In the genomic region with DNA sequence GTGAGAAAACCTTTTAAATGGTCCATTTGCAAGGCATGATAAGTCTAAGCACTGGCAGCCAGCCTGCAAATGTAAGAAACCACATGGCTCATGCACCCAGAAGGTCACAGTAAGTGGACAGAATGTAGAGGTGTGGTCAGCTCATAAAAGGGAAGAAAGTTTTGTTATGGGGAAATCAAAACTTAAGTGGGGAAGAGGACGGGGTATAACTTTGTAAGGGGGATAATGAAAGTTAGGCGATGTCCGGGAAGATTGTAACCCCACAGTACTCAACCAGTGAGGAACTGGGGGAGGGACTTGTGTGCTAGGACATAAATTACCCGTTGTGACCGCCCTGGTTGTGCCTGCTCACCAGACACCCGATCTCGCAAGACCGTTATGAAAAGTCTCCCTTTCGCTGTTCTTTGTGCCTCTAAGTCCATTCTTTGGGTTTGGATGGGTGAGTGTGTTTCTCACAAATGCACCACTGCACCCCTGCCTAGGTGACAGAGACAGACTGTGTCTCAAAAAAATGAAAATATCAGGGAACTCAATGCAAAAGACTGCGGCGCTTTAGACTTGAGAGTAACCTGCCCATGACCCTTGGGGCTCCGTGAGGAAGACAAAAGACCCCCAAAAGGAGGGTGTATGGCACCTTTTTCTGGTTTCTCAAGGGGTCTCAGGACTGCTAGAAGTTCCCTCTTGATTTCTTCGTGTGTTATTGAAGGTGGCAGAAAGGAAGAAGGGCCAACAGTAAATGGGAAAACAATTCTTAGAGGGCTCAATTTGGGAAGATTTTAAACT, we compare ENCODE assay signal across 11 cellular contexts. TPM values are rescaled to one million over a fixed set of nuclear protein-coding genes. Genes with fewer than 3 reads are reported as not detected.
DNase-seq lines count a peak whose midpoint lies in the region; ATAC-seq, FAIRE-seq and TF ChIP-seq lines count a peak whose summit lies in the region.
"Had no signal": no experiment of that assay in that cellular context is flagged by ENCODE, and none has a peak within 500 bp of the region (broad histone marks: within the 10 kb centered on the region; RNA-seq: fewer than 3 reads in every experiment).

No MANE protein-coding gene starts in this region.

- TF ChIP-seq POLR2A in tibial nerve (IDR thresholded peaks at IDR 0.05): no peak

- no peak overlapping the region for H3K4me3 ChIP-seq in naive thymus-derived CD4-positive, alpha-beta T cell (ENCODE audit: low read length)
- H3K4me3 ChIP-seq in tibial nerve: peak overlapping the region in 2 of 4 donors; percentile 0 to 33

- H3K27ac ChIP-seq in naive thymus-derived CD4-positive, alpha-beta T cell (ENCODE audit: low read depth, low read length): no peak overlapping the region
- H3K27ac ChIP-seq in tibial nerve: peak overlapping the region; percentile 59 to 96 (median 82)

- H3K27me3 ChIP-seq in naive thymus-derived CD4-positive, alpha-beta T cell (ENCODE audit: control insufficient read depth in 2 of 2, insufficient read depth in 2 of 2, low read length in 2 of 2): peaks cover 0 to 5% of the 10 kb centered on the region in 2 donors
- H3K27me3 ChIP-seq in tibial nerve: no peaks in the 10 kb centered on the region

- no peaks in the 10 kb centered on the region for H3K36me3 Mint-ChIP-seq in dendritic cell treated with granulocyte-macrophage colony-stimulating factor and Interleukin-4, amounts not matched to agents 40 ng/mL and 50 ng/mL, for 4 days (ENCODE audit: low read depth)
- H3K36me3 Mint-ChIP-seq in naive thymus-derived CD4-positive, alpha-beta T cell: peaks cover 0 to 9% (median 5%) of the 10 kb centered on the region in 5 donors
- H3K36me3 Mint-ChIP-seq: activated CD8-positive, alpha-beta memory T cell treated with anti-CD3 and anti-CD28 coated beads, Interleukin-2, amount 10 ng/mL, durations not matched to agents 7 days and 5 days had no signal

- H3K27ac Mint-ChIP-seq in dendritic cell treated with granulocyte-macrophage colony-stimulating factor and Interleukin-4, amounts not matched to agents 40 ng/mL and 50 ng/mL, for 4 days: peak overlapping the region; percentile 82
- no peak overlapping the region for H3K27ac Mint-ChIP-seq in naive thymus-derived CD4-positive, alpha-beta T cell
- H3K27ac Mint-ChIP-seq: activated CD8-positive, alpha-beta memory T cell treated with anti-CD3 and anti-CD28 coated beads, Interleukin-2, amount 10 ng/mL, durations not matched to agents 7 days and 5 days had no signal

- WGBS in tibial nerve, 2 donors: 44 to 57% methylated on average over 13 of the region's 13 CpGs

- DNase-seq in NOMO-1 treated with DMSO at 0.1 percent for 48 hours (lab: John Stamatoyannopoulos, UW; ENCODE audit: unreplicated experiment) (peak; percentile 65), tibial nerve (ENCODE audit: low spot score in 2 of 2) (peak in 1 of 2 donors; percentile 59), frontal cortex (ENCODE audit: low spot score in 2 of 2) (no peak), cerebellum (ENCODE audit: low spot score) (no peak)
- DNase-seq in naive thymus-derived CD4-positive, alpha-beta T cell: no peak
- DNase-seq: activated CD8-positive, alpha-beta memory T cell treated with anti-CD3 and anti-CD28 coated beads, Interleukin-2, amount 10 ng/mL, durations not matched to agents 7 days and 5 days; KG1; NCI-H524 had no signal

- TF ChIP-seq CTCF in tibial nerve (IDR thresholded peaks at IDR 0.05): no peak

- peak overlapping the region; percentile 55 for H3K4me3 Mint-ChIP-seq in dendritic cell treated with granulocyte-macrophage colony-stimulating factor and Interleukin-4, amounts not matched to agents 40 ng/mL and 50 ng/mL, for 4 days
- no peak overlapping the region for H3K4me3 Mint-ChIP-seq in naive thymus-derived CD4-positive, alpha-beta T cell
- H3K4me3 Mint-ChIP-seq: activated CD8-positive, alpha-beta memory T cell treated with anti-CD3 and anti-CD28 coated beads, Interleukin-2, amount 10 ng/mL, durations not matched to agents 7 days and 5 days had no signal

- CTCF ChIA-PET in naive thymus-derived CD4-positive, alpha-beta T cell (lab: Charles Lee): interaction anchor here (0.7 kb wide), 2 partner anchors 12 to 1069 kb away, joined by 3 read pairs; no protein-coding TSS in a partner anchor

- ATAC-seq in naive thymus-derived CD4-positive, alpha-beta T cell: peak; percentile 73
- no peak for ATAC-seq in GM21367 (IDR thresholded peaks at IDR 0.05; ENCODE audit: unreplicated experiment)
- ATAC-seq: activated CD8-positive, alpha-beta memory T cell treated with anti-CD3 and anti-CD28 coated beads, Interleukin-2, amount 10 ng/mL, durations not matched to agents 7 days and 5 days had no signal

- peaks cover 14% of the 10 kb centered on the region for H3K27me3 Mint-ChIP-seq in dendritic cell treated with granulocyte-macrophage colony-stimulating factor and Interleukin-4, amounts not matched to agents 40 ng/mL and 50 ng/mL, for 4 days
- H3K27me3 Mint-ChIP-seq in naive thymus-derived CD4-positive, alpha-beta T cell: peaks cover 18 to 53% (median 32%) of the 10 kb centered on the region in 5 donors

- FAIRE-seq in frontal cortex (lab: Jason Lieb, UNC): no peak
- FAIRE-seq: keratinocyte had no signal

- POLR2A ChIA-PET in naive thymus-derived CD4-positive, alpha-beta T cell (lab: Charles Lee): interaction anchor here (0.6 kb wide), 1 partner anchor 1524 kb away, joined by 3 read pairs; no protein-coding TSS in a partner anchor

- intact Hi-C loops in dendritic cell treated with granulocyte-macrophage colony-stimulating factor and Interleukin-4, amounts not matched to agents 40 ng/mL and 50 ng/mL, for 4 days (cut with micrococcal nuclease): loop anchor here (2.0 kb wide), 1 partner anchor 28 kb away; no protein-coding TSS in a partner anchor
- intact Hi-C loops in naive thymus-derived CD4-positive, alpha-beta T cell (cut with micrococcal nuclease): no loop called here

- peaks cover 14% of the 10 kb centered on the region for H3K9me3 Mint-ChIP-seq in dendritic cell treated with granulocyte-macrophage colony-stimulating factor and Interleukin-4, amounts not matched to agents 40 ng/mL and 50 ng/mL, for 4 days
- H3K9me3 Mint-ChIP-seq in naive thymus-derived CD4-positive, alpha-beta T cell: peaks cover 0 to 18% (median 3%) of the 10 kb centered on the region in 11 donors

- TF ChIP-seq EP300 in tibial nerve (IDR thresholded peaks at IDR 0.05): peak in 1 of 2 donors; percentile 19

- H3K4me1 ChIP-seq in naive thymus-derived CD4-positive, alpha-beta T cell (ENCODE audit: control insufficient read depth in 2 of 2, insufficient read depth in 2 of 2, low read length in 2 of 2): no peaks in the 10 kb centered on the region
- peaks cover 0 to 52% (median 10%) of the 10 kb centered on the region in 4 donors for H3K4me1 ChIP-seq in tibial nerve

- peaks cover 62% of the 10 kb centered on the region for H3K4me1 Mint-ChIP-seq in dendritic cell treated with granulocyte-macrophage colony-stimulating factor and Interleukin-4, amounts not matched to agents 40 ng/mL and 50 ng/mL, for 4 days (ENCODE audit: low read depth)
- H3K4me1 Mint-ChIP-seq in naive thymus-derived CD4-positive, alpha-beta T cell: peaks cover 0 to 11% (median 8%) of the 10 kb centered on the region in 7 donors
- H3K4me1 Mint-ChIP-seq: activated CD8-positive, alpha-beta memory T cell treated with anti-CD3 and anti-CD28 coated beads, Interleukin-2, amount 10 ng/mL, durations not matched to agents 7 days and 5 days had no signal

- no peaks in the 10 kb centered on the region for H3K36me3 ChIP-seq in naive thymus-derived CD4-positive, alpha-beta T cell (ENCODE audit: control insufficient read depth in 2 of 3, insufficient read depth in 3 of 3, low read length in 3 of 3)
- no peaks in the 10 kb centered on the region for H3K36me3 ChIP-seq in tibial nerve

- no peaks in the 10 kb centered on the region for H3K9me3 ChIP-seq in naive thymus-derived CD4-positive, alpha-beta T cell (ENCODE audit: control insufficient read depth in 2 of 3, low read length in 3 of 3)
- H3K9me3 ChIP-seq in tibial nerve: no peaks in the 10 kb centered on the region

RNA-seq across cellular contexts. Expression of a gene that starts 28.6 kb away (rescaled TPM):
- total RNA-seq in naive thymus-derived CD4-positive, alpha-beta T cell: 10 to 100 TPM in 3 of 5 experiments, 1 to 10 TPM in 2; 9.5 to 25.1 (median 17.3) TPM
- 10 to 100 TPM in 1 of 2 donors, 1 to 10 TPM in 1; 9.2 to 10.5 TPM for polyA plus RNA-seq in naive thymus-derived CD4-positive, alpha-beta T cell
- total RNA-seq in tibial nerve (10 to 100 TPM; 37.5 to 60.6 (median 51.6) TPM), frontal cortex (13.9 TPM), cerebellum (14.6 TPM)

RNA-seq across cellular contexts. Expression of a gene that starts 55.7 kb away (rescaled TPM):
- total RNA-seq in naive thymus-derived CD4-positive, alpha-beta T cell: 10 to 100 TPM in 2 of 5 experiments, 1 to 10 TPM in 2, under 1 TPM in 1; 0.70 to 90.6 (median 4.6) TPM
- 1 to 10 TPM; 1.4 to 4.6 TPM for polyA plus RNA-seq in naive thymus-derived CD4-positive, alpha-beta T cell
- total RNA-seq in tibial nerve (1 to 10 TPM; 1.3 to 4.9 (median 3.1) TPM), frontal cortex (0.82 TPM), cerebellum (0.73 TPM)
